Comparison of ENCODE assay signal across 15 cellular contexts in the genomic region with DNA sequence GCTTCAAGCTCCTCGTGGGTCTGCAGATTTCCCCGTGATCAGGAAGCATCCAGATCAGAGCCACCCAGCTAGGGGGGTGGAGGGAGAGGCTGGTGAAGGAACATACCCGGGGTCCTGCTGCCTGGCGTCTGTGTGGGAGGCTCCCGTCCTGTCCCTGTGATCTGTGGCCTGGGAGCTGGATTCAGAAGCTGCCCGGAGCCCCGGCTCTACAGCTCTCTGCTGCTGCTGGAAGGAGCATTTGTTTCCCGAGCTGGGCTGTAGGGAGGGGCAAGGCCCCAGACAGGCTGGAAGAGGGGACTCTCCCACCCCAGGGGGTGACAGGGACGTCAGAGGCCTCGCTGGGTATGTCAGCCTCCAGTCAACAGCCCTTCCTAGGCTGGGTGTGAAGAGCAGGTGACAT. TPM values are rescaled to one million over a fixed set of nuclear protein-coding genes. Genes with fewer than 3 reads are reported as not detected.
DNase-seq lines count a peak whose midpoint lies in the region; ATAC-seq and TF ChIP-seq lines count a peak whose summit lies in the region.
"Had no signal": no experiment of that assay in that cellular context is flagged by ENCODE, and none has a peak within 500 bp of the region (broad histone marks: within the 10 kb centered on the region; RNA-seq: fewer than 3 reads in every experiment).

No MANE protein-coding gene starts in this region.

- ATAC-seq in lower lobe of right lung: no peak
- ATAC-seq: GM23338 had no signal

- no peaks in the 10 kb centered on the region for H3K4me1 ChIP-seq in lower lobe of right lung

- no peak overlapping the region for H3K4me3 ChIP-seq in lower lobe of right lung
- H3K4me3 ChIP-seq: GM23338 had no signal

- no peaks in the 10 kb centered on the region for H3K36me3 ChIP-seq in lower lobe of right lung
- H3K36me3 ChIP-seq: BE2C had no signal

- peaks cover 7% of the 10 kb centered on the region for H3K9me3 ChIP-seq in lower lobe of right lung

- DNase-seq in iPS-NIHi11 (ENCODE audit: low spot score): peak; percentile 28
- DNase-seq in pons (ENCODE audit: low spot score): peak; percentile 42
- DNase-seq in NCI-H128 (lab: John Stamatoyannopoulos, UW; ENCODE audit: unreplicated experiment): no peak
- no peak for DNase-seq in DMS 273 treated with DMSO at 0.1 percent for 48 hours (lab: John Stamatoyannopoulos, UW)
- DNase-seq in posterior cingulate gyrus: no peak
- DNase-seq in lower lobe of right lung: no peak
- DNase-seq: ACHN; BE2C; CD4-positive, CD25-positive, alpha-beta regulatory T cell; CD8-positive, alpha-beta memory T cell; HCEC 1CT had no signal

- no peak for TF ChIP-seq CTCF in lower lobe of right lung (IDR thresholded peaks at IDR 0.05)

- intact Hi-C loops in posterior cingulate gyrus (cut with DNase I) (loop anchor here (1.0 kb wide), 1 partner anchor 28 kb away; no protein-coding TSS in a partner anchor), lower lobe of right lung (cut with DNase I) (no loop called here)

- H3K27me3 ChIP-seq in lower lobe of right lung (ENCODE audit: low read depth): peaks cover 16% of the 10 kb centered on the region

- peak overlapping the region; percentile 41 for H3K27ac ChIP-seq in cingulate gyrus (ENCODE audit: low read depth, low read length)
- no peak overlapping the region for H3K27ac ChIP-seq in lower lobe of right lung
- H3K27ac ChIP-seq: HL-60 had no signal

RNA-seq across cellular contexts. Expression of a gene that starts 10.2 kb away (rescaled TPM):
- 0.15 TPM for total RNA-seq in lower lobe of right lung
- total RNA-seq: HT1080 had no signal

RNA-seq across cellular contexts. Expression of a gene that starts 21.0 kb away (rescaled TPM):
- 23.8 TPM for total RNA-seq in lower lobe of right lung
- total RNA-seq: HT1080 had no signal

Comparison
In these comparisons a context has a peak if more than half of its experiments do, and no peak if none do; other contexts are left out.
1. DNase-seq: peak in iPS-NIHi11 (single experiment) and pons (single experiment); none in NCI-H128 (single experiment), DMS 273 treated with DMSO at 0.1 percent for 48 hours (single experiment), posterior cingulate gyrus (0 of 10) and lower lobe of right lung (single experiment).